ENCODE assay signal across 1 cellular context in genomic region chr15:99384992-99385669, GRCh38.
TF ChIP-seq lines count a peak whose summit lies in the region.

No MANE protein-coding gene starts in this region.

TF ChIP-seq in HepG2, 621 proteins besides CTCF, POLR2A, EP300 and RAD21 (continued from another document):
- no peak for TF ChIP-seq THAP9 (CRISPR knock-in tag; IDR thresholded peaks at IDR 0.05; ENCODE audit: borderline replicate concordance)
- TF ChIP-seq ZSCAN31 (CRISPR knock-in tag; IDR thresholded peaks at IDR 0.05; ENCODE audit: low read depth) = no peak
- no peak for TF ChIP-seq GZF1 (CRISPR knock-in tag; IDR thresholded peaks at IDR 0.05)
- no peak for TF ChIP-seq ZNF180 (CRISPR knock-in tag; IDR thresholded peaks at IDR 0.05; ENCODE audit: borderline replicate concordance, low read depth)
- no peak for TF ChIP-seq ZNF569 (CRISPR knock-in tag; IDR thresholded peaks at IDR 0.05; ENCODE audit: borderline replicate concordance)
- no peak for TF ChIP-seq USF2 (IDR thresholded peaks at IDR 0.05; ENCODE audit: low read depth, low read length)
- TF ChIP-seq USF2 (CRISPR knock-in tag; IDR thresholded peaks at IDR 0.05; ENCODE audit: borderline replicate concordance) = no peak
- no peak for TF ChIP-seq ZNF17 (CRISPR knock-in tag; IDR thresholded peaks at IDR 0.05)
- TF ChIP-seq ZFY (CRISPR knock-in tag; IDR thresholded peaks at IDR 0.05) = no peak
- TF ChIP-seq ADNP (CRISPR knock-in tag; IDR thresholded peaks at IDR 0.05) = no peak
- TF ChIP-seq ZNF598 (CRISPR knock-in tag; IDR thresholded peaks at IDR 0.05; ENCODE audit: borderline replicate concordance) = no peak
- no peak for TF ChIP-seq ZNF597 (CRISPR knock-in tag; IDR thresholded peaks at IDR 0.05)
- no peak for TF ChIP-seq ZNF10 (CRISPR knock-in tag; IDR thresholded peaks at IDR 0.05; ENCODE audit: borderline replicate concordance, low read depth)
- TF ChIP-seq ZNF264 (CRISPR knock-in tag; IDR thresholded peaks at IDR 0.05) = no peak
- no peak for TF ChIP-seq NFE2 (CRISPR knock-in tag; IDR thresholded peaks at IDR 0.05)
- TF ChIP-seq KLF15 (CRISPR knock-in tag; IDR thresholded peaks at IDR 0.05; ENCODE audit: borderline replicate concordance) = no peak
- no peak for TF ChIP-seq ZNF550 (CRISPR knock-in tag; IDR thresholded peaks at IDR 0.05; ENCODE audit: borderline replicate concordance)
- no peak for TF ChIP-seq ATF5 (CRISPR knock-in tag; IDR thresholded peaks at IDR 0.05; ENCODE audit: low read depth)
